In the genomic region with DNA sequence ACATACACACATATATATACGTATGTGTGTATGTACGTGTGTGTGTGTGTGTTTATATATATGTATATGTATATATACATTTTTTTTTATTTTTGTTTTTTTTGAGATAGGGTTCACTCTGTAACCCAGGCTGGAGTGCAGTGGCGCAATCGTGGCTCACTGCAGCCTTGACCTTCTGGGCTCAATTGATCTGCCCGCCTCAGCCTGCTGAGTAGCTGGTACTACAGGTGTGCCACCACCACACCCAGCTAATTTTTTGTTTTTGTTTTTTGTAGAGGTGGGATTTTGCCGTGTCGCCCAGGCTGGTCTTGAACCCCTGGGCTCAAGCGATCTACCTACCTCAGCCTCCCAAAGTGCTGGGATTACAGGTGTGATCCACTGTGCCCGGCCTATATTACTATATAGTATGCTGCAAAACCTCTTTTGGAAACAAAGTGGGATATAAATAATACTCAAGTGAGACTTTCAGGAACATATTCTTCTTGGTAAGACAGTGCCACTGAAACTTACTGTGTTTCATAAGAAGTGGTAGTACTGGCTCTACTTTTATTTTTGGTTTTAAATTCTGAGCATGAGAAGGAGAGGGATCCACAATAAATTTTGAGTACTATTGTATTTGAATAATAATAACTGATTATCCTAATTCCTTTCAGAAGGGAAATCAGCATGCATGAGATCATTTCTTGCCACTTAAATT, we compare ENCODE assay signal across 28 cellular contexts. TPM values are rescaled to one million over a fixed set of nuclear protein-coding genes. Genes with fewer than 3 reads are reported as not detected.
DNase-seq lines count a peak whose midpoint lies in the region; ATAC-seq and TF ChIP-seq lines count a peak whose summit lies in the region.
"Had no signal": no experiment of that assay in that cellular context is flagged by ENCODE, and none has a peak within 500 bp of the region (broad histone marks: within the 10 kb centered on the region; RNA-seq: fewer than 3 reads in every experiment).

No MANE protein-coding gene starts in this region.

- H3K4me3 Mint-ChIP-seq in H9, result no peak overlapping the region
- H3K4me3 Mint-ChIP-seq in activated naive CD8-positive, alpha-beta T cell treated with anti-CD3 and anti-CD28 coated beads for 36 hours, result peak overlapping the region; percentile 11
- no peak overlapping the region for H3K4me3 Mint-ChIP-seq in natural killer cell treated with Interleukin-12 subunit alpha and Interleukin-12 subunit beta and Interleukin-15 and Interleukin-18, amount 100 ng/mL, for 72 hours

- no peak overlapping the region for H2AFZ ChIP-seq in H9 (ENCODE audit: low read length)

- H3K27ac ChIP-seq in H9 (ENCODE audit: insufficient read length, low read depth, low read length), result no peak overlapping the region
- H3K27ac ChIP-seq: C4-2B, upper lobe of right lung, WERI-Rb-1 had no signal

- no peak overlapping the region for H3T11ph ChIP-seq in H9 (ENCODE audit: low read length)

- no peak overlapping the region for H2BK15ac ChIP-seq in H9 (ENCODE audit: low read depth, low read length)

- peaks cover 13 to 69% (median 59%) of the 10 kb centered on the region in 3 experiments for H3K36me3 Mint-ChIP-seq in H9 (ENCODE audit: insufficient read depth in 1 of 3, low read depth in 3 of 3)
- peaks cover 59% of the 10 kb centered on the region for H3K36me3 Mint-ChIP-seq in activated naive CD8-positive, alpha-beta T cell treated with anti-CD3 and anti-CD28 coated beads for 36 hours
- peaks cover 16% of the 10 kb centered on the region for H3K36me3 Mint-ChIP-seq in natural killer cell treated with Interleukin-12 subunit alpha and Interleukin-12 subunit beta and Interleukin-15 and Interleukin-18, amount 100 ng/mL, for 72 hours

- H3K9ac ChIP-seq in H9 (ENCODE audit: extremely low read depth, insufficient read length, low read length), result no peak overlapping the region

- no peak overlapping the region for H2AK5ac ChIP-seq in H9 (ENCODE audit: insufficient read length, low read length)

- H3K56ac ChIP-seq in H9 (ENCODE audit: insufficient read length, low read depth, low read length), result no peak overlapping the region

- H3K27ac Mint-ChIP-seq in H9, result peak overlapping the region; percentile 37 to 44 (median 40); a peak in 2 of 7 replicates
- peak overlapping the region; percentile 13 for H3K27ac Mint-ChIP-seq in activated naive CD8-positive, alpha-beta T cell treated with anti-CD3 and anti-CD28 coated beads for 36 hours
- H3K27ac Mint-ChIP-seq in natural killer cell treated with Interleukin-12 subunit alpha and Interleukin-12 subunit beta and Interleukin-15 and Interleukin-18, amount 100 ng/mL, for 72 hours, result peak overlapping the region; percentile 34 to 47

- no peak overlapping the region for H3K14ac ChIP-seq in H9 (ENCODE audit: insufficient read depth, low read length)

- peaks cover 2% of the 10 kb centered on the region; the same call in 1 of the 2 replicates for H3K79me2 ChIP-seq in H9 (ENCODE audit: insufficient read depth, low read length)

- no peaks in the 10 kb centered on the region for H4K20me1 ChIP-seq in H9 (ENCODE audit: control insufficient read depth, insufficient read depth, insufficient read length)

- no peaks in the 10 kb centered on the region for H3K27me3 ChIP-seq in H9 (ENCODE audit: insufficient read depth, low read length)
- H3K27me3 ChIP-seq: upper lobe of right lung had no signal

- no peak for DNase-seq in H9
- no peak for DNase-seq in activated naive CD8-positive, alpha-beta T cell treated with anti-CD3 and anti-CD28 coated beads for 36 hours
- DNase-seq in natural killer cell treated with Interleukin-12 subunit alpha and Interleukin-12 subunit beta and Interleukin-15 and Interleukin-18, amount 100 ng/mL, for 72 hours (ENCODE audit: low spot score), result no peak
- no peak for DNase-seq in lower leg skin (ENCODE audit: low spot score in 2 of 2)
- DNase-seq: activated CD4-positive, alpha-beta T cell treated with anti-CD3 and anti-CD28 coated beads, Interleukin-2, amount 50 U/mL, for 1 hour; activated gamma-delta T cell treated with Interleukin-2 at 50 U/mL for 16 hours; amniotic stem cell; DND-41; GOT3; IMR-90; left ventricle myocardium superior; midbrain; naive thymus-derived CD4-positive, alpha-beta T cell; NCI-H1105 treated with DMSO at 0.1 percent for 48 hours; NCI-H1930; NCI-H2227 treated with DMSO at 0.1 percent for 48 hours; NCI-H69; SHP77; stimulated activated CD4-positive, alpha-beta T cell treated with anti-CD3 and anti-CD28 coated beads, Interleukin-1b, Interleukin-23, amount 100 ng/mL, for 48 hours; T1000; upper lobe of right lung; WERI-Rb-1 had no signal

- no peak overlapping the region for H3K23ac ChIP-seq in H9 (ENCODE audit: insufficient read length, low read depth, low read length)

- no peak overlapping the region for H3K4ac ChIP-seq in H9 (ENCODE audit: low read depth, low read length)

- H4K91ac ChIP-seq in H9 (ENCODE audit: insufficient read length, low read depth, low read length), result no peak overlapping the region

- no peaks in the 10 kb centered on the region for H3K9me3 ChIP-seq in H9 (ENCODE audit: control insufficient read depth, low read depth, low read length)
- H3K9me3 ChIP-seq: upper lobe of right lung had no signal

- no peaks in the 10 kb centered on the region for H3K27me3 Mint-ChIP-seq in H9 (ENCODE audit: low read depth)
- H3K27me3 Mint-ChIP-seq in activated naive CD8-positive, alpha-beta T cell treated with anti-CD3 and anti-CD28 coated beads for 36 hours, result no peaks in the 10 kb centered on the region
- H3K27me3 Mint-ChIP-seq in natural killer cell treated with Interleukin-12 subunit alpha and Interleukin-12 subunit beta and Interleukin-15 and Interleukin-18, amount 100 ng/mL, for 72 hours, result no peaks in the 10 kb centered on the region
- H3K27me3 Mint-ChIP-seq: naive thymus-derived CD4-positive, alpha-beta T cell had no signal

- intact Hi-C loops in lower leg skin (cut with DNase I; ENCODE audit: low total_unique reads), result no loop called here

- no peak overlapping the region for H3K18ac ChIP-seq in H9 (ENCODE audit: insufficient read length, low read depth, low read length)

- peaks cover 3% of the 10 kb centered on the region for H3K79me1 ChIP-seq in H9 (ENCODE audit: insufficient read depth, low read depth, low read length, poor library complexity, severe bottlenecking)

- no peak overlapping the region for H2BK120ac ChIP-seq in H9 (ENCODE audit: low read depth, low read length, poor library complexity, severe bottlenecking)

- no peak overlapping the region for H2BK20ac ChIP-seq in H9 (ENCODE audit: low read depth, low read length, poor library complexity, severe bottlenecking)

- H3K4me2 ChIP-seq in H9 (ENCODE audit: insufficient read depth, insufficient read length, low read length), result no peak overlapping the region
- H3K4me2 ChIP-seq: smooth muscle cell had no signal

- H3K4me1 ChIP-seq in H9 (ENCODE audit: insufficient read depth, low read length), result no peaks in the 10 kb centered on the region
- H3K4me1 ChIP-seq: upper lobe of right lung had no signal

- no peak overlapping the region for H4K5ac ChIP-seq in H9 (ENCODE audit: insufficient read length, low read depth, low read length)

- H4K8ac ChIP-seq in H9 (replicated peaks; ENCODE audit: insufficient read length, low read depth, low read length), result no peak overlapping the region

- no peaks in the 10 kb centered on the region for H3K23me2 ChIP-seq in H9 (ENCODE audit: insufficient read length, low read depth, low read length, poor library complexity, severe bottlenecking)

- H3K4me3 ChIP-seq in lower leg skin (ENCODE audit: low read depth, poor library complexity, severe bottlenecking), result no peak overlapping the region
- H3K4me3 ChIP-seq: smooth muscle cell, upper lobe of right lung had no signal

- H3K9me3 Mint-ChIP-seq in H9, result peaks cover 0 to 3% of the 10 kb centered on the region in 2 experiments; a peak in 2 of 5 replicates
- H3K9me3 Mint-ChIP-seq in activated naive CD8-positive, alpha-beta T cell treated with anti-CD3 and anti-CD28 coated beads for 36 hours, result peaks cover 10% of the 10 kb centered on the region
- H3K9me3 Mint-ChIP-seq in natural killer cell treated with Interleukin-12 subunit alpha and Interleukin-12 subunit beta and Interleukin-15 and Interleukin-18, amount 100 ng/mL, for 72 hours, result peaks cover 3% of the 10 kb centered on the region

- ATAC-seq in GM18498 (IDR thresholded peaks at IDR 0.05; ENCODE audit: unreplicated experiment) (peak; percentile 48), HG03565 (IDR thresholded peaks at IDR 0.05; ENCODE audit: unreplicated experiment) (no peak), GM19023 (IDR thresholded peaks at IDR 0.05; ENCODE audit: unreplicated experiment) (no peak)
- no peak for ATAC-seq in natural killer cell treated with Interleukin-12 subunit alpha and Interleukin-12 subunit beta and Interleukin-15 and Interleukin-18, amount 100 ng/mL, for 72 hours
- ATAC-seq: left ventricle myocardium superior; naive thymus-derived CD4-positive, alpha-beta T cell; Panc1; upper lobe of right lung had no signal

- no peak for TF ChIP-seq POLR2A in lower leg skin (IDR thresholded peaks at IDR 0.05)

- no peak overlapping the region for H2BK12ac ChIP-seq in H9 (ENCODE audit: insufficient read length, low read depth, low read length)

- no peak overlapping the region for H2BK5ac ChIP-seq in H9 (ENCODE audit: insufficient read length, low read length)

- no CpG with 5 or more reads among the region's 9 CpGs for WGBS in H9 (ENCODE audit: extremely low coverage, insufficient read length, low lambda C conversion rate)
- WGBS in lower leg skin, 2 donors, result 96% methylated on average over 9 of the region's 9 CpGs

- H3K4me1 Mint-ChIP-seq in H9, result peaks cover 3 to 6% of the 10 kb centered on the region in 2 experiments; a peak in 3 of 4 replicates
- peaks cover 41% of the 10 kb centered on the region for H3K4me1 Mint-ChIP-seq in activated naive CD8-positive, alpha-beta T cell treated with anti-CD3 and anti-CD28 coated beads for 36 hours
- H3K4me1 Mint-ChIP-seq in natural killer cell treated with Interleukin-12 subunit alpha and Interleukin-12 subunit beta and Interleukin-15 and Interleukin-18, amount 100 ng/mL, for 72 hours (ENCODE audit: low read depth in 2 of 2), result peaks cover 17 to 34% of the 10 kb centered on the region in 2 donors

- TF ChIP-seq CTCF in H9 (conservative IDR thresholded peaks at IDR 0.05) (no peak), lower leg skin (IDR thresholded peaks at IDR 0.05) (no peak)

RNA-seq across cellular contexts. Expression of gene MLLT10, which starts 51.0 kb away (rescaled TPM):
- total RNA-seq in H9 (2021), result 72.3 and 75.9 TPM in 2 replicates
- total RNA-seq in activated naive CD8-positive, alpha-beta T cell treated with anti-CD3 and anti-CD28 coated beads for 36 hours, result 10 to 100 TPM; 33.9 to 36.2 TPM
- total RNA-seq in natural killer cell treated with Interleukin-12 subunit alpha and Interleukin-12 subunit beta and Interleukin-15 and Interleukin-18, amount 100 ng/mL, for 72 hours, result 10 to 100 TPM; 31.5 to 71.0 TPM
- 100 to 1,000 TPM in 1 of 4 donors, 10 to 100 TPM in 3; 42.8 to 283 (median 48.5) TPM for total RNA-seq in lower leg skin

RNA-seq across cellular contexts. Expression of gene SKIDA1, which starts 59.5 kb away (rescaled TPM):
- total RNA-seq in H9 (2021) (5.4 and 5.9 TPM in 2 replicates), lower leg skin (1 to 10 TPM in 2 of 4 donors, under 1 TPM in 2; 0.38 to 1.4 (median 0.96) TPM)
- under 1 TPM in 1 of 2 experiments, not detected in 1; 0.54 TPM for total RNA-seq in activated naive CD8-positive, alpha-beta T cell treated with anti-CD3 and anti-CD28 coated beads for 36 hours
- not detected for total RNA-seq in natural killer cell treated with Interleukin-12 subunit alpha and Interleukin-12 subunit beta and Interleukin-15 and Interleukin-18, amount 100 ng/mL, for 72 hours
